In the genomic region with DNA sequence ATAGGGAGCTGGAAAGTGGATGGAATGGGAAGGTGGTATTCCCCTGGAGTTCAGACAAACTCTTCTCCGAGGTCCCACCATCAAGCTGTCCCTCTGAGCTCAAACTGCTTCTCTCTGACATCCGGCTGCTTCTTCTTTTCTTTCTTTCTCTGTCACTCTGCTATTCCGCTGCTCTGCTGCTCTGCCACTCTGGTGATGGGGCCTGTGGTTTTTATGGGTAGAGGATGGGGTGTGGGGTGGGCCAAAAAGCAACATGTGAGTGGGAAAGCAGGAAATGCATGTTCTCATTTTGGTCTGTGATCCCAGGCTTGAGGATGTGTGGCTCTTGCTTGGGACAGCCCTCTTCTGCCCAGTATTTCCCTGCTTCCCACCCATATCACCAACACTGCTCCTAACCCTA, we compare ENCODE assay signal across 11 cellular contexts. TPM values are rescaled to one million over a fixed set of nuclear protein-coding genes. Genes with fewer than 3 reads are reported as not detected.
DNase-seq lines count a peak whose midpoint lies in the region; ATAC-seq and TF ChIP-seq lines count a peak whose summit lies in the region.
"Had no signal": no experiment of that assay in that cellular context is flagged by ENCODE, and none has a peak within 500 bp of the region (broad histone marks: within the 10 kb centered on the region; RNA-seq: fewer than 3 reads in every experiment).

No MANE protein-coding gene starts in this region.

- peaks cover 16 to 57% (median 39%) of the 10 kb centered on the region in 3 donors for H3K9me3 Mint-ChIP-seq in T-cell

- peak; percentile 41 for ATAC-seq in GM18907 (IDR thresholded peaks at IDR 0.05; ENCODE audit: unreplicated experiment)
- ATAC-seq in T-cell (replicated peaks in 1 of 4) = peak; percentile 65 to 80 (median 73)
- no peak for ATAC-seq in Right ventricle myocardium inferior
- ATAC-seq: right cardiac atrium had no signal

- H3K4me3 Mint-ChIP-seq in T-cell = peak overlapping the region; percentile 41 to 61 (median 42)

- H3K27ac Mint-ChIP-seq in T-cell = peak overlapping the region; percentile 94 to 96

- no peak for TF ChIP-seq CTCF in GM10248 (IDR thresholded peaks at IDR 0.05; ENCODE audit: control extremely low read depth, extremely low read depth, low read depth, missing control alignments)

- peak; percentile 34 to 76 (median 52) for DNase-seq in T-cell
- peak; percentile 37 for DNase-seq in activated naive CD4-positive, alpha-beta T cell treated with Interleukin-2 at 50 U/mL for 16 hours
- DNase-seq in stimulated activated CD4-positive, alpha-beta T cell treated with anti-CD3 and anti-CD28 coated beads, Interleukin-4, amount 100 ng/mL, for 1 hour = peak; percentile 9
- DNase-seq in nucleus accumbens (lab: John Stamatoyannopoulos, UW) = no peak
- DNase-seq in GM10248 (ENCODE audit: extremely low spot score) = no peak
- DNase-seq in Right ventricle myocardium inferior (ENCODE audit: missing footprints) = no peak
- no peak for DNase-seq in NCI-H748 treated with DMSO at 0.1 percent for 48 hours (lab: John Stamatoyannopoulos, UW)
- DNase-seq: NCI-H2107 had no signal

- peaks cover 72 to 83% (median 78%) of the 10 kb centered on the region in 3 donors for H3K4me1 Mint-ChIP-seq in T-cell

- POLR2A ChIA-PET in T-cell (lab: Charles Lee) (interaction anchor here in 1 of 2 donors (0.6 kb wide), 1 partner anchor 18 kb away, joined by 3 read pairs; no protein-coding TSS in a partner anchor), GM10248 (lab: Yijun Ruan, JAX) (interaction anchor here (1.4 kb wide), 1 partner anchor 9 kb away, joined by 5 read pairs; no protein-coding TSS in a partner anchor)

- H3K36me3 Mint-ChIP-seq in T-cell = peaks cover 22% of the 10 kb centered on the region

- CTCF ChIA-PET in T-cell (lab: Charles Lee) (no interaction called here), GM10248 (lab: Yijun Ruan, JAX) (interaction anchor here (1.0 kb wide), 2 partner anchors 63 to 371 kb away, joined by 3 read pairs; no protein-coding TSS in a partner anchor)

- intact Hi-C loops in Right ventricle myocardium inferior (cut with DNase I) = loop anchor here (5.0 to 10.0 kb wide), 2 partner anchors 55 to 367 kb away; no protein-coding TSS in a partner anchor

- H3K27me3 Mint-ChIP-seq in T-cell = no peaks in the 10 kb centered on the region

RNA-seq across cellular contexts. Expression of a gene that starts 30.7 kb away (rescaled TPM):
- total RNA-seq in T-cell = 1 to 10 TPM; 1.1 to 4.4 (median 2.9) TPM
- 0.76 TPM for total RNA-seq in Right ventricle myocardium inferior
- total RNA-seq: vagina had no signal

RNA-seq across cellular contexts. Expression of a gene that starts 32.7 kb away (rescaled TPM):
- total RNA-seq in T-cell = 100 to 1,000 TPM; 217 to 338 (median 311) TPM
- total RNA-seq in Right ventricle myocardium inferior = 3.0 TPM

RNA-seq across cellular contexts. Expression of a gene that starts 58.5 kb away (rescaled TPM):
- total RNA-seq in T-cell = 100 to 1,000 TPM in 2 of 5 donors, 10 to 100 TPM in 3; 36.7 to 746 (median 39.4) TPM
- total RNA-seq in Right ventricle myocardium inferior = 0.32 TPM

Comparison
In these comparisons a context has a peak if more than half of its experiments do, and no peak if none do; other contexts are left out.
1. DNase-seq: peak in T-cell (34 of 34), activated naive CD4-positive, alpha-beta T cell treated with Interleukin-2 at 50 U/mL for 16 hours (single experiment) and stimulated activated CD4-positive, alpha-beta T cell treated with anti-CD3 and anti-CD28 coated beads, Interleukin-4, amount 100 ng/mL, for 1 hour (single experiment); none in nucleus accumbens (0 of 56), GM10248 (single experiment), Right ventricle myocardium inferior (single experiment) and NCI-H748 treated with DMSO at 0.1 percent for 48 hours (single experiment).
2. RNA of a gene that starts 32.7 kb away (total RNA-seq): 217 to 338 TPM in T-cell; 3.0 TPM in Right ventricle myocardium inferior (single experiment); every median in the first group is over 10 times any median in the second.
3. RNA of a gene that starts 58.5 kb away (total RNA-seq): 36.7 to 746 TPM in T-cell; 0.32 TPM in Right ventricle myocardium inferior (single experiment); every median in the first group is over 10 times any median in the second.